In genomic region chr13:72946267-72946666, GRCh38 we compare ENCODE assay signal across 3 cellular contexts.
DNase-seq lines count a peak whose midpoint lies in the region; ATAC-seq, FAIRE-seq and TF ChIP-seq lines count a peak whose summit lies in the region.
"Not testable (repeated sequence)": the region's sequence is repeated elsewhere in the genome, so short reads cannot be mapped to it uniquely, and the experiment has no call there.

No MANE protein-coding gene starts in this region.

- H3K36me3 ChIP-seq in OCI-LY3 (replicated peaks; ENCODE audit: low read depth, low read length), result peaks cover 37% of the 10 kb centered on the region
- not testable (repeated sequence) for H3K36me3 ChIP-seq in GM12878 (ENCODE audit: control insufficient read depth in 2 of 2, insufficient read depth in 2 of 2, low read length in 1 of 2); K562 (ENCODE audit: control insufficient read depth, insufficient read depth, low read length)

- intact Hi-C loops in GM12878 (cut with micrococcal nuclease; ENCODE audit: unreplicated experiment); K562 (cut with micrococcal nuclease): not testable (repeated sequence)

- H2AFZ ChIP-seq in OCI-LY3 (ENCODE audit: low read depth, low read length); GM12878 (ENCODE audit: control insufficient read depth, low read depth, low read length); K562 (ENCODE audit: low read depth, low read length): not testable (repeated sequence)

- not testable (repeated sequence) for H3K4me3 ChIP-seq in OCI-LY3 (ENCODE audit: low read length); GM12878; K562

- not testable (repeated sequence) for H4K20me1 ChIP-seq in OCI-LY3 (ENCODE audit: insufficient read depth, low read length); GM12878 (ENCODE audit: control insufficient read depth, insufficient read depth); K562 (replicated peaks; ENCODE audit: control insufficient read depth, insufficient read depth, low read length)

- H3K79me2 ChIP-seq in OCI-LY3 (ENCODE audit: low read length); GM12878 (ENCODE audit: control insufficient read depth, insufficient read depth, low read length); K562 (ENCODE audit: control insufficient read depth, insufficient read depth, low read length): not testable (repeated sequence)

- H3K4me2 ChIP-seq in OCI-LY3 (ENCODE audit: low read length); GM12878 (ENCODE audit: control insufficient read depth, insufficient read depth); K562 (ENCODE audit: insufficient read depth, low read length): not testable (repeated sequence)

- not testable (repeated sequence) for TF ChIP-seq CTCF in OCI-LY3 (IDR thresholded peaks at IDR 0.05; ENCODE audit: low read depth, low read length); GM12878 (IDR thresholded peaks at IDR 0.05 in 2 of 3, conservative IDR thresholded peaks at IDR 0.05 in 1 of 3; ENCODE audit: control insufficient read depth in 2 of 3, extremely low read depth in 1 of 3, insufficient read depth in 1 of 3, low read depth in 3 of 3, low read length in 3 of 3); K562 (IDR thresholded peaks at IDR 0.05 in 2 of 3, conservative IDR thresholded peaks at IDR 0.05 in 1 of 3; ENCODE audit: insufficient read depth in 2 of 3, low read depth in 1 of 3, low read length in 3 of 3)

- H3K9ac ChIP-seq in OCI-LY3 (ENCODE audit: low read length); GM12878 (ENCODE audit: control insufficient read depth, insufficient read depth, low read length); K562 (ENCODE audit: insufficient read depth in 1 of 2, low read depth in 2 of 2, low read length in 2 of 2): not testable (repeated sequence)

- FAIRE-seq in GM12878 (lab: Jason Lieb, UNC); K562 (lab: Jason Lieb, UNC): not testable (repeated sequence)

- WGBS in GM12878 (ENCODE audit: insufficient coverage, insufficient replicate concordance, low lambda C conversion rate, missing lambda C conversion rate), result 45% methylated on average over 2 of the region's 2 CpGs
- 50% methylated on average over 2 of the region's 2 CpGs for WGBS in K562 (ENCODE audit: insufficient coverage, low coverage, missing lambda C conversion rate)

- TF ChIP-seq POLR2A in GM12878 (IDR thresholded peaks at IDR 0.05; ENCODE audit: low read depth, low read length); K562 (conservative IDR thresholded peaks at IDR 0.05): not testable (repeated sequence)

- POLR2A ChIA-PET in GM12878 (lab: Charles Lee); K562 (lab: Yijun Ruan, JAX): not testable (repeated sequence)

- RAD21 ChIA-PET in GM12878 (lab: Charles Lee; ENCODE audit: unreplicated experiment), result not testable (repeated sequence)

- not testable (repeated sequence) for TF ChIP-seq EP300 in GM12878 (IDR thresholded peaks at IDR 0.05; ENCODE audit: borderline replicate concordance in 1 of 2, control insufficient read depth in 1 of 2, low read depth in 2 of 2, low read length in 2 of 2); K562 (IDR thresholded peaks at IDR 0.05; ENCODE audit: low read length)

- H3K27ac ChIP-seq in OCI-LY3 (ENCODE audit: low read length), result peak overlapping the region; percentile 43; the same call in 1 of the 2 replicates
- H3K27ac ChIP-seq in GM12878 (ENCODE audit: control insufficient read depth, insufficient read depth); K562 (ENCODE audit: extremely low read depth, low read depth, low read length): not testable (repeated sequence)

- not testable (repeated sequence) for DNase-seq in GM12878 (ENCODE audit: low read depth, low spot score)
- peak in 1 of 4 experiments; percentile 3 for DNase-seq in K562 (ENCODE audit: extremely low read depth in 1 of 4, low spot score in 3 of 4)

- not testable (repeated sequence) for BruUV-seq in GM12878 (replicated peaks; lab: Mats Ljungman, UMichigan); K562 (replicated peaks; lab: Mats Ljungman, UMichigan)

- CTCF ChIA-PET in GM12878 (lab: Yijun Ruan, JAX); K562 (lab: Yijun Ruan, JAX; ENCODE audit: low intra/inter-chr PET ratio): not testable (repeated sequence)

- in situ Hi-C loops in GM12878 (cut with MboI); K562 (cut with MboI): not testable (repeated sequence)

- SMC1A ChIA-PET in GM12878 (lab: Charles Lee; ENCODE audit: uncharacterized antibody, unreplicated experiment), result not testable (repeated sequence)

- not testable (repeated sequence) for ATAC-seq in GM12878, K562

- peaks cover 14% of the 10 kb centered on the region for H3K9me3 ChIP-seq in OCI-LY3 (ENCODE audit: insufficient read depth, low read length)
- H3K9me3 ChIP-seq in GM12878 (replicated peaks; ENCODE audit: control insufficient read depth, insufficient read depth, low read length), result peaks cover 12% of the 10 kb centered on the region; the same call in 2 of the 3 replicates
- H3K9me3 ChIP-seq in K562 (replicated peaks; ENCODE audit: control insufficient read depth, insufficient read depth, low read depth, low read length), result not testable (repeated sequence)

- H3K9me1 ChIP-seq in K562 (ENCODE audit: control insufficient read depth, insufficient read depth, low read length), result not testable (repeated sequence)

- H3K27me3 ChIP-seq in OCI-LY3 (ENCODE audit: low read depth, low read length); GM12878 (replicated peaks in 1 of 2; ENCODE audit: control insufficient read depth in 2 of 2, insufficient read depth in 2 of 2, low read length in 1 of 2); K562 (ENCODE audit: control insufficient read depth in 2 of 2, insufficient read depth in 2 of 2, low read length in 2 of 2): not testable (repeated sequence)

- TF ChIP-seq RAD21 in GM12878 (IDR thresholded peaks at IDR 0.05; ENCODE audit: insufficient read depth, low read depth, low read length); K562 (CRISPR knock-in tag; conservative IDR thresholded peaks at IDR 0.05 in 1 of 2, IDR thresholded peaks at IDR 0.05 in 1 of 2): not testable (repeated sequence)

- not testable (repeated sequence) for H3K4me1 ChIP-seq in OCI-LY3 (ENCODE audit: low read length); GM12878 (ENCODE audit: control insufficient read depth, insufficient read depth, low read length); K562 (replicated peaks in 1 of 2; ENCODE audit: control insufficient read depth in 2 of 2, insufficient read depth in 2 of 2, low read length in 2 of 2)

TF ChIP-seq in GM12878, 131 proteins besides CTCF, POLR2A, EP300 and RAD21:
- TF ChIP-seq CBX5 (IDR thresholded peaks at IDR 0.05; ENCODE audit: low read depth), result 0 out of 2 replicates have a peak, but pooled peaks have one; percentile 26
TF ChIP-seq in GM12878: peak in this region for 1; not testable (repeated sequence) for 130.

TF ChIP-seq in K562, 482 proteins besides CTCF, POLR2A, EP300 and RAD21:
- TF ChIP-seq CBFA2T3 (IDR thresholded peaks at IDR 0.05) (peak; percentile 67), CBFA2T2 (conservative IDR thresholded peaks at IDR 0.05) (peak; percentile 42; the same call in 1 of the 2 replicates), NCOR1 (IDR thresholded peaks at IDR 0.05) (0 out of 2 replicates have a peak, but pooled peaks have one; percentile 6), TAL1 (IDR thresholded peaks at IDR 0.05) (peak; percentile 23; the same call in 1 of the 2 replicates), TCF3 (CRISPR knock-in tag; IDR thresholded peaks at IDR 0.05) (peak; percentile 61), MEIS2 (IDR thresholded peaks at IDR 0.05; ENCODE audit: partially characterized antibody) (peak; percentile 61), ARID1B (IDR thresholded peaks at IDR 0.05) (0 out of 2 replicates have a peak, but pooled peaks have one; percentile 25)
